11 cellular contexts compared by ENCODE assay signal in the genomic region with DNA sequence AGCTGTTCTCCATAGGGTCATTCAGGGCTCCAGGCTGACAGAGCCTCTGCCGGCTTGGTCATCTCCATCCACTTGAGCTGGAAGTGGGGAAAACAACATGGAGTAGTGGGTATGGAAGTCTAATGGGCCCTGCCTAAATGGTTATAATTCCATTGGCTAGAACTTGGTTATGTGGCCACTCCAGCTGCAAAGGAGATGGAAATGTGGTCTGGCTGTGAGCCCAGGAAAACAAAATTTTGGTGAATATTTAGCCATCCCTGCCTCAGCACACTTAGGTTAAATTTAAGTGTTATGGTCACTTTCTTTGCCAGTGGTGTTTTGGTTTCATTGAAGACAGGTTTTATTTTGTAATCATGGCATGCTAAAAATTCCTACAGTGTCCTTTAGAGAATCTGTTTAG.
DNase-seq lines count a peak whose midpoint lies in the region; ATAC-seq and TF ChIP-seq lines count a peak whose summit lies in the region.
"Had no signal": no experiment of that assay in that cellular context is flagged by ENCODE, and none has a peak within 500 bp of the region (broad histone marks: within the 10 kb centered on the region; RNA-seq: fewer than 3 reads in every experiment).

No MANE protein-coding gene starts in this region.

- peaks cover 25% of the 10 kb centered on the region for H3K4me1 Mint-ChIP-seq in activated T-helper 2 cell treated with anti-CD3 and anti-CD28 coated beads, Interferon-gamma antibody, Interleukin-2, Interleukin-4, amounts not matched to agents 10 μg/mL and 5 μg/mL and 100 μg/mL, durations not matched to agents 14 hours and 24 hours and 36 hours (ENCODE audit: low read depth)
- no peaks in the 10 kb centered on the region for H3K4me1 Mint-ChIP-seq in progenitor cell of endocrine pancreas (ENCODE audit: low read depth)

- DNase-seq in AG04449 (ENCODE audit: low read depth, low spot score) (peak; percentile 33), GM23248 (peak; percentile 46), myocyte (ENCODE audit: low read depth) (peak; percentile 71), progenitor cell of endocrine pancreas (ENCODE audit: low spot score, unreplicated experiment) (no peak)
- no peak for DNase-seq in activated T-helper 2 cell treated with anti-CD3 and anti-CD28 coated beads, Interferon-gamma antibody, Interleukin-2, Interleukin-4, amounts not matched to agents 10 μg/mL and 5 μg/mL and 100 μg/mL, durations not matched to agents 14 hours and 24 hours and 36 hours (ENCODE audit: low spot score)
- DNase-seq: activated T-cell treated with anti-CD3 and anti-CD28 coated beads, Interleukin-2, amount 50 U/mL, for 1 hour; WERI-Rb-1 had no signal

- in situ Hi-C loops in GM23248 (cut with MboI): no loop called here

- H3K27me3 Mint-ChIP-seq in activated T-helper 2 cell treated with anti-CD3 and anti-CD28 coated beads, Interferon-gamma antibody, Interleukin-2, Interleukin-4, amounts not matched to agents 10 μg/mL and 5 μg/mL and 100 μg/mL, durations not matched to agents 14 hours and 24 hours and 36 hours (ENCODE audit: low read depth): no peaks in the 10 kb centered on the region
- H3K27me3 Mint-ChIP-seq in progenitor cell of endocrine pancreas: no peaks in the 10 kb centered on the region
- H3K27me3 Mint-ChIP-seq: IgD-negative memory B cell had no signal

- H3K27ac ChIP-seq in GM23248 (no peak overlapping the region), cingulate gyrus (ENCODE audit: low read depth, low read length) (peak overlapping the region; percentile 34)
- H3K27ac ChIP-seq: WERI-Rb-1 had no signal

- POLR2A ChIA-PET in AG04449 (lab: Yijun Ruan, JAX): no interaction called here

- no peaks in the 10 kb centered on the region for H3K9me3 Mint-ChIP-seq in activated T-helper 2 cell treated with anti-CD3 and anti-CD28 coated beads, Interferon-gamma antibody, Interleukin-2, Interleukin-4, amounts not matched to agents 10 μg/mL and 5 μg/mL and 100 μg/mL, durations not matched to agents 14 hours and 24 hours and 36 hours
- H3K9me3 Mint-ChIP-seq in progenitor cell of endocrine pancreas (ENCODE audit: low read depth): no peaks in the 10 kb centered on the region
- H3K9me3 Mint-ChIP-seq: IgD-negative memory B cell had no signal

- CTCF ChIA-PET in AG04449 (lab: Yijun Ruan, JAX): interaction anchor here (1.2 to 1.5 kb wide), 3 partner anchors 10 to 19 kb away, joined by 3 to 7 read pairs (median 4); no protein-coding TSS in a partner anchor

- no peak overlapping the region for H3K4me3 Mint-ChIP-seq in activated T-helper 2 cell treated with anti-CD3 and anti-CD28 coated beads, Interferon-gamma antibody, Interleukin-2, Interleukin-4, amounts not matched to agents 10 μg/mL and 5 μg/mL and 100 μg/mL, durations not matched to agents 14 hours and 24 hours and 36 hours (ENCODE audit: low read depth)
- H3K4me3 Mint-ChIP-seq in progenitor cell of endocrine pancreas (ENCODE audit: low read depth): no peak overlapping the region

- TF ChIP-seq CTCF in AG04449 (IDR thresholded peaks at IDR 0.05; ENCODE audit: insufficient read depth, low read length, missing control alignments) (no peak), progenitor cell of endocrine pancreas (IDR thresholded peaks at IDR 0.05; ENCODE audit: unreplicated experiment) (no peak)

- H3K4me3 ChIP-seq in AG04449 (ENCODE audit: low read depth, low read length): no peak overlapping the region
- H3K4me3 ChIP-seq in GM23248: no peak overlapping the region

- no peaks in the 10 kb centered on the region for H3K27me3 ChIP-seq in GM23248 (replicated peaks; ENCODE audit: insufficient read depth)

- H3K36me3 ChIP-seq in GM23248 (ENCODE audit: low read depth): no peaks in the 10 kb centered on the region; the same call in 1 of the 2 replicates

- no peak overlapping the region for H3K27ac Mint-ChIP-seq in activated T-helper 2 cell treated with anti-CD3 and anti-CD28 coated beads, Interferon-gamma antibody, Interleukin-2, Interleukin-4, amounts not matched to agents 10 μg/mL and 5 μg/mL and 100 μg/mL, durations not matched to agents 14 hours and 24 hours and 36 hours
- no peak overlapping the region for H3K27ac Mint-ChIP-seq in progenitor cell of endocrine pancreas

- no peaks in the 10 kb centered on the region for H3K9me2 ChIP-seq in GM23248 (ENCODE audit: insufficient read depth)

- H4K20me1 ChIP-seq in GM23248 (ENCODE audit: insufficient read depth): no peaks in the 10 kb centered on the region

- H3K79me2 ChIP-seq in GM23248 (ENCODE audit: insufficient read depth): peaks cover 36% of the 10 kb centered on the region

- H3K9ac ChIP-seq in GM23248: no peak overlapping the region

- no peak overlapping the region for H3K4me2 ChIP-seq in GM23248 (ENCODE audit: unreplicated experiment)

- WGBS in GM23248 (ENCODE audit: low coverage in 1 of 2, low lambda C conversion rate in 2 of 2, missing lambda C conversion rate in 2 of 2), 2 experiments: 94 to 100% methylated on average over 1 of the region's 1 CpG

- no peak overlapping the region for H2AFZ ChIP-seq in GM23248

- ATAC-seq in GM21528 (IDR thresholded peaks at IDR 0.05; ENCODE audit: low FRiP score, unreplicated experiment): no peak
- no peak for ATAC-seq in GM18498 (IDR thresholded peaks at IDR 0.05; ENCODE audit: unreplicated experiment)

- no peaks in the 10 kb centered on the region for H3K9me3 ChIP-seq in GM23248 (ENCODE audit: low read depth)

- H3K36me3 Mint-ChIP-seq in activated T-helper 2 cell treated with anti-CD3 and anti-CD28 coated beads, Interferon-gamma antibody, Interleukin-2, Interleukin-4, amounts not matched to agents 10 μg/mL and 5 μg/mL and 100 μg/mL, durations not matched to agents 14 hours and 24 hours and 36 hours (ENCODE audit: low read depth): peaks cover 57% of the 10 kb centered on the region
- peaks cover 10% of the 10 kb centered on the region for H3K36me3 Mint-ChIP-seq in progenitor cell of endocrine pancreas (ENCODE audit: insufficient read depth)

- intact Hi-C loops in activated T-helper 2 cell treated with anti-CD3 and anti-CD28 coated beads, Interferon-gamma antibody, Interleukin-2, Interleukin-4, amounts not matched to agents 10 μg/mL and 5 μg/mL and 100 μg/mL, durations not matched to agents 14 hours and 24 hours and 36 hours (cut with micrococcal nuclease): loop anchor here (2.0 kb wide), 1 partner anchor 31 kb away; no protein-coding TSS in a partner anchor

- H3F3A ChIP-seq in GM23248 (ENCODE audit: insufficient read depth): peaks cover 19% of the 10 kb centered on the region

- H3K4me1 ChIP-seq in GM23248 (ENCODE audit: insufficient read depth): peaks cover 32% of the 10 kb centered on the region

Comparison
In these comparisons a context has a peak if more than half of its experiments do, and no peak if none do; other contexts are left out.
1. DNase-seq: peak in AG04449 (single experiment), GM23248 (single experiment) and myocyte (single experiment); none in activated T-helper 2 cell treated with anti-CD3 and anti-CD28 coated beads, Interferon-gamma antibody, Interleukin-2, Interleukin-4, amounts not matched to agents 10 μg/mL and 5 μg/mL and 100 μg/mL, durations not matched to agents 14 hours and 24 hours and 36 hours (single experiment) and progenitor cell of endocrine pancreas (single experiment).